Comparison of ENCODE assay signal across 17 cellular contexts in the genomic region with DNA sequence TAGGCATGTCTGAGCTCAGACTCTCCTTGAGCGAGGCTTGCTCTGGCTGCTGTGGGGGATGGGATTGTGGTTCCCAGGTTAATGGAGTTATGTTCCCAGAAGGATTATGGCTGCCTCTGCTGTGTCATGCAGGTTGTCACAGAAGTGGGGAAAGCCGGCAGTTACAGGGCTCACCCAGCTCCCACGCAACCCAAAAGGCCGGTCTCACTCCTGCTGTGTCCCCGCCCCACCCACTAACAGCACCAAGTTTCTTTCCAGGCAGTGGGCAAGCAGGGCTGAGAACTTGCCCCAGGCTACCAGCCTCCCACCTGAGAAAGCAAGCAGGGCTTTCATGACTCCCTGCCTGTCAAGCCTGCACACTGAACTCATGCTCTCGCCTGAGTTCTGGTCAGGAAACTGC.
"Had no signal": no experiment of that assay in that cellular context is flagged by ENCODE, and none has a peak within 500 bp of the region (broad histone marks: within the 10 kb centered on the region; RNA-seq: fewer than 3 reads in every experiment).

No MANE protein-coding gene starts in this region.

- H3K9me3 ChIP-seq: neutrophil, psoas muscle, right lobe of liver, upper lobe of right lung, vagina had no signal

- H3K4me1 Mint-ChIP-seq: naive thymus-derived CD8-positive, alpha-beta T cell; stimulated activated memory B cell treated with anti-CD40 and anti-IgM and Interleukin-4, amounts not matched to agents 10 μg/mL and 1 μg/mL and 100 μg/mL, for 72 hours had no signal

- DNase-seq: dermis blood vessel endothelial cell; erythroblast; foreskin keratinocyte; kidney glomerular epithelial cell; mucosa of descending colon; naive thymus-derived CD8-positive, alpha-beta T cell; psoas muscle; retina; right lobe of liver; stimulated activated CD4-positive, alpha-beta T cell treated with anti-CD3 and anti-CD28 coated beads, Interleukin-4, amount 100 ng/mL, for 1 hour; upper lobe of right lung had no signal

- H3K36me3 ChIP-seq: neutrophil, right lobe of liver, tibial nerve, upper lobe of right lung, vagina had no signal

- H3K27me3 Mint-ChIP-seq: naive thymus-derived CD8-positive, alpha-beta T cell; stimulated activated memory B cell treated with anti-CD40 and anti-IgM and Interleukin-4, amounts not matched to agents 10 μg/mL and 1 μg/mL and 100 μg/mL, for 72 hours; stimulated activated naive CD8-positive, alpha-beta T cell treated with anti-CD3 and anti-CD28 coated beads, Interleukin-15, Interleukin-2, amounts not matched to agents 100 ng/mL and 50 ng/mL, for 24 hours had no signal

- H3K4me3 Mint-ChIP-seq: naive thymus-derived CD8-positive, alpha-beta T cell; stimulated activated memory B cell treated with anti-CD40 and anti-IgM and Interleukin-4, amounts not matched to agents 10 μg/mL and 1 μg/mL and 100 μg/mL, for 72 hours; stimulated activated naive CD8-positive, alpha-beta T cell treated with anti-CD3 and anti-CD28 coated beads, Interleukin-15, Interleukin-2, amounts not matched to agents 100 ng/mL and 50 ng/mL, for 24 hours had no signal

- H3K27me3 ChIP-seq: foreskin keratinocyte, neutrophil, right lobe of liver, tibial nerve, upper lobe of right lung, vagina had no signal

- FAIRE-seq: endothelial cell of umbilical vein had no signal

- H3K27ac ChIP-seq: foreskin keratinocyte, neutrophil, psoas muscle, right lobe of liver, tibial nerve, upper lobe of right lung, vagina had no signal

- H3K4me3 ChIP-seq: mucosa of descending colon, psoas muscle, right lobe of liver, tibial nerve, upper lobe of right lung, vagina had no signal

- H3K27ac Mint-ChIP-seq: naive thymus-derived CD8-positive, alpha-beta T cell; stimulated activated memory B cell treated with anti-CD40 and anti-IgM and Interleukin-4, amounts not matched to agents 10 μg/mL and 1 μg/mL and 100 μg/mL, for 72 hours; stimulated activated naive CD8-positive, alpha-beta T cell treated with anti-CD3 and anti-CD28 coated beads, Interleukin-15, Interleukin-2, amounts not matched to agents 100 ng/mL and 50 ng/mL, for 24 hours had no signal

- H3K36me3 Mint-ChIP-seq: stimulated activated memory B cell treated with anti-CD40 and anti-IgM and Interleukin-4, amounts not matched to agents 10 μg/mL and 1 μg/mL and 100 μg/mL, for 72 hours had no signal

- ATAC-seq: foreskin keratinocyte; mucosa of descending colon; naive thymus-derived CD8-positive, alpha-beta T cell; psoas muscle; right lobe of liver; stimulated activated memory B cell treated with anti-CD40 and anti-IgM and Interleukin-4, amounts not matched to agents 10 μg/mL and 1 μg/mL and 100 μg/mL, for 72 hours; upper lobe of right lung had no signal

- H3K4me1 ChIP-seq: foreskin keratinocyte, psoas muscle, right lobe of liver, tibial nerve, upper lobe of right lung, vagina had no signal
